In the genomic region with DNA sequence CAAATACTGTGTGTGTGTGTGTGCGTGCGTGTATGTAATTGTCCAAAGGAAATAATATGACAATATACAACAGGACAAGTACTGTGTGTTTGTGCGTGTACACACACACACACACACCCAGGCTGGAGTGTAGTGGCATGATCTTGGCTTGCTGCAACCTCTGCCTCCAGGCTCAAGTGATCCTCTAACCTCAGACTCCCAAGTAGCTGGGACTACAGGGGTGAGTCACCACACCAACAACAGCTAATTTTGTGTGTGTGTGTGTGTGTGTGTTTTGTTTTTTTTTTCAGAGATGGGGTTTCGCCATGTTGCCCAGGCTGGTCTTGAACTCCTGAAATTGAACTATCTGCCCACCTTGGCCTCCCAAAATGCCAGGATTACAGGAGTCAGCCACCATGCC, we compare ENCODE assay signal across 24 cellular contexts.
DNase-seq lines count a peak whose midpoint lies in the region; ATAC-seq, FAIRE-seq and TF ChIP-seq lines count a peak whose summit lies in the region.
"Had no signal": no experiment of that assay in that cellular context is flagged by ENCODE, and none has a peak within 500 bp of the region (broad histone marks: within the 10 kb centered on the region; RNA-seq: fewer than 3 reads in every experiment).

No MANE protein-coding gene starts in this region.

- H3K4me2 ChIP-seq in astrocyte (ENCODE audit: low read length), result no peak overlapping the region

- TF ChIP-seq CTCF in AG10803 (conservative IDR thresholded peaks at IDR 0.05; ENCODE audit: low read length), result no peak
- no peak for TF ChIP-seq CTCF in astrocyte (IDR thresholded peaks at IDR 0.05; ENCODE audit: insufficient read depth, low read depth, low read length)
- TF ChIP-seq CTCF in fibroblast of villous mesenchyme (IDR thresholded peaks at IDR 0.05; ENCODE audit: insufficient read depth, low read depth, low read length), result no peak

- ATAC-seq in naive thymus-derived CD8-positive, alpha-beta T cell, result no peak
- ATAC-seq: activated CD4-positive, alpha-beta T cell treated with anti-CD3 and anti-CD28 coated beads for 36 hours; gastrocnemius medialis; stimulated activated memory B cell treated with anti-CD40 and anti-IgM and Interleukin-4, amounts not matched to agents 10 μg/mL and 1 μg/mL and 100 μg/mL, for 72 hours had no signal

- POLR2A ChIA-PET in naive thymus-derived CD8-positive, alpha-beta T cell (lab: Charles Lee), result interaction anchor here (0.6 kb wide), 1 partner anchor 53 kb away, joined by 3 read pairs; no protein-coding TSS in a partner anchor

- no peaks in the 10 kb centered on the region for H4K20me1 ChIP-seq in astrocyte (ENCODE audit: insufficient read depth, low read length)

- no peaks in the 10 kb centered on the region for H3K4me1 Mint-ChIP-seq in astrocyte (ENCODE audit: low read depth, unreplicated experiment)
- peaks cover 4 to 10% (median 5%) of the 10 kb centered on the region in 4 donors for H3K4me1 Mint-ChIP-seq in naive thymus-derived CD8-positive, alpha-beta T cell
- H3K4me1 Mint-ChIP-seq: stimulated activated memory B cell treated with anti-CD40 and anti-IgM and Interleukin-4, amounts not matched to agents 10 μg/mL and 1 μg/mL and 100 μg/mL, for 72 hours had no signal

- no peak overlapping the region for H3K27ac ChIP-seq in astrocyte (ENCODE audit: low read depth, low read length)
- H3K27ac ChIP-seq: C4-2B, dorsolateral prefrontal cortex, gastrocnemius medialis, neutrophil, suprapubic skin had no signal

- no peaks in the 10 kb centered on the region for H3K9me3 ChIP-seq in astrocyte (ENCODE audit: insufficient read depth, low read depth, low read length)
- H3K9me3 ChIP-seq: gastrocnemius medialis, neutrophil, suprapubic skin had no signal

- no peaks in the 10 kb centered on the region for H3K4me1 ChIP-seq in astrocyte (ENCODE audit: insufficient read depth, low read length)
- H3K4me1 ChIP-seq: suprapubic skin had no signal

- peaks cover 28% of the 10 kb centered on the region for H3K36me3 ChIP-seq in astrocyte (ENCODE audit: insufficient read depth, low read length)

- H3K9ac ChIP-seq in astrocyte (ENCODE audit: low read length), result no peak overlapping the region

- H3K4me3 Mint-ChIP-seq in astrocyte (ENCODE audit: unreplicated experiment), result no peak overlapping the region
- H3K4me3 Mint-ChIP-seq in naive thymus-derived CD8-positive, alpha-beta T cell, result no peak overlapping the region
- H3K4me3 Mint-ChIP-seq: activated CD4-positive, alpha-beta T cell treated with anti-CD3 and anti-CD28 coated beads for 36 hours; stimulated activated memory B cell treated with anti-CD40 and anti-IgM and Interleukin-4, amounts not matched to agents 10 μg/mL and 1 μg/mL and 100 μg/mL, for 72 hours had no signal

- no peak overlapping the region for H2AFZ ChIP-seq in astrocyte (ENCODE audit: low read depth, low read length)

- H3K27me3 ChIP-seq in astrocyte (ENCODE audit: insufficient read depth, low read length), result no peaks in the 10 kb centered on the region
- H3K27me3 ChIP-seq: dorsolateral prefrontal cortex, gastrocnemius medialis, neutrophil, suprapubic skin had no signal

- FAIRE-seq in astrocyte (lab: Jason Lieb, UNC), result no peak
- FAIRE-seq: endothelial cell of umbilical vein, small intestine, urothelium cell line had no signal

- no peak overlapping the region for H3K4me3 ChIP-seq in AG10803 (ENCODE audit: low read length)
- H3K4me3 ChIP-seq in astrocyte (ENCODE audit: insufficient read depth, low read depth, low read length), result no peak overlapping the region
- H3K4me3 ChIP-seq in fibroblast of villous mesenchyme (ENCODE audit: low read depth, low read length), result no peak overlapping the region
- H3K4me3 ChIP-seq: dorsolateral prefrontal cortex, gastrocnemius medialis, lung, suprapubic skin had no signal

- H3K79me2 ChIP-seq in astrocyte (ENCODE audit: insufficient read depth, low read length), result peaks cover 22% of the 10 kb centered on the region

- H3K27ac Mint-ChIP-seq in astrocyte (ENCODE audit: unreplicated experiment), result no peak overlapping the region
- peak overlapping the region in 1 of 10 donors; percentile 63 for H3K27ac Mint-ChIP-seq in naive thymus-derived CD8-positive, alpha-beta T cell
- H3K27ac Mint-ChIP-seq: activated CD4-positive, alpha-beta T cell treated with anti-CD3 and anti-CD28 coated beads for 36 hours; stimulated activated memory B cell treated with anti-CD40 and anti-IgM and Interleukin-4, amounts not matched to agents 10 μg/mL and 1 μg/mL and 100 μg/mL, for 72 hours had no signal

- no peaks in the 10 kb centered on the region for H3K27me3 Mint-ChIP-seq in astrocyte (ENCODE audit: low read depth, unreplicated experiment)
- no peaks in the 10 kb centered on the region for H3K27me3 Mint-ChIP-seq in naive thymus-derived CD8-positive, alpha-beta T cell
- H3K27me3 Mint-ChIP-seq: activated CD4-positive, alpha-beta T cell treated with anti-CD3 and anti-CD28 coated beads for 36 hours; stimulated activated memory B cell treated with anti-CD40 and anti-IgM and Interleukin-4, amounts not matched to agents 10 μg/mL and 1 μg/mL and 100 μg/mL, for 72 hours had no signal

- H3K36me3 Mint-ChIP-seq in astrocyte (ENCODE audit: low read depth, unreplicated experiment), result peaks cover 7% of the 10 kb centered on the region
- H3K36me3 Mint-ChIP-seq in naive thymus-derived CD8-positive, alpha-beta T cell, result peaks cover 0 to 88% (median 15%) of the 10 kb centered on the region in 3 donors

- H3K9me3 Mint-ChIP-seq in astrocyte (ENCODE audit: unreplicated experiment), result no peaks in the 10 kb centered on the region
- no peaks in the 10 kb centered on the region for H3K9me3 Mint-ChIP-seq in naive thymus-derived CD8-positive, alpha-beta T cell
- H3K9me3 Mint-ChIP-seq: stimulated activated memory B cell treated with anti-CD40 and anti-IgM and Interleukin-4, amounts not matched to agents 10 μg/mL and 1 μg/mL and 100 μg/mL, for 72 hours had no signal

- DNase-seq in AG10803 (ENCODE audit: low read depth) (peak; percentile 23), HT1080 (ENCODE audit: low read depth) (peak; percentile 49), astrocyte (ENCODE audit: low read depth) (peak; percentile 12), fibroblast of villous mesenchyme (ENCODE audit: low read depth) (peak; percentile 5), NCI-H2107 (lab: John Stamatoyannopoulos, UW) (no peak), DMS79 treated with DMSO at 0.1 percent for 48 hours (lab: John Stamatoyannopoulos, UW) (no peak)
- DNase-seq in activated CD4-positive, alpha-beta T cell treated with anti-CD3 and anti-CD28 coated beads, Interleukin-2, amount 50 U/mL, for 1 hour, result no peak
- no peak for DNase-seq in naive thymus-derived CD8-positive, alpha-beta T cell
- DNase-seq: activated CD4-positive, alpha-beta T cell treated with anti-CD3 and anti-CD28 coated beads for 36 hours; caudate nucleus; dorsolateral prefrontal cortex; gastrocnemius medialis; NCI-H1048; NCI-H187; NCI-H82; SHP77 treated with DMSO at 0.1 percent for 48 hours; small intestine had no signal

Comparison
In these comparisons a context has a peak if more than half of its experiments do, and no peak if none do; other contexts are left out.
1. DNase-seq: peak in AG10803 (single experiment), HT1080 (single experiment), astrocyte (single experiment) and fibroblast of villous mesenchyme (single experiment); none in NCI-H2107 (single experiment), DMS79 treated with DMSO at 0.1 percent for 48 hours (single experiment), activated CD4-positive, alpha-beta T cell treated with anti-CD3 and anti-CD28 coated beads, Interleukin-2, amount 50 U/mL, for 1 hour (single experiment) and naive thymus-derived CD8-positive, alpha-beta T cell (0 of 10).